8 cellular contexts compared by ENCODE assay signal in the genomic region with DNA sequence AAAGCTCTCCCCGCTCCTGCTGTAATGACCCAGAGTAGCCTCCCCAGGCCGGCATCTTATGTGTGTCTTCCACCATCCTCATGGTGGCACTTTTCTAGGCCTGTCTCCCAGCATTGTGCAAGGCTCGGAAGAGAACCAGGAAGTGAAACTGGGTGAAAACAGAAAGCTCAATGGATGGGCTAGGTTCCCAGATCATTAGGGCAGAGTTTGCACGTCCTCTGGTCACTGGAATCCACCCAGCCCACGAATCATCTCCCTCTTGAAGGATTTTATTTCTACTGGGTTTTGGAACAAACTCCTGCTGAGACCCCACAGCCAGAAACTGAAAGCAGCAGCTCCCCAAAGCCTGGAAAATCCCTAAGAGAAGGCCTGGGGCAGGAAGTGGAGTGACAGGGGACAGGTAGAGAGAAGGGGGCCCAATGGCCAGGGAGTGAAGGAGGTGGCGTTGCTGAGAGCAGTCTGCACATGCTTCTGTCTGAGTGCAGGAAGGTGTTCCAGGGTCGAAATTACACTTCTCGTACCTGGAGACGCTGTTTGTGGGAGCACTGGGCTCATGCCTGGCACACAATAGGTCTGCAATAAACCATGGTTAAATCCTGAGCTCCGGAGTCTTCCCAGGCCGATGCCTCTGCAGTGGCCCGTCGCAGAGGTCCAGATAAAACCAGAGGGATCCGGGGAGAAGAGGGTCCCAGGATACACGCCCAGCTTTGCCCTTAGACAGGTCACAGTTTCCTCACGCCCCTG. TPM values are rescaled to one million over a fixed set of nuclear protein-coding genes. Genes with fewer than 3 reads are reported as not detected.
A peak's percentile ranks its signal among the peaks of the same experiment; 100 is the strongest.
DNase-seq lines count a peak whose midpoint lies in the region; ATAC-seq and TF ChIP-seq lines count a peak whose summit lies in the region.

No MANE protein-coding gene starts in this region.

- no peak overlapping the region for H3K27ac ChIP-seq in DOHH2 (ENCODE audit: low read depth, low read length)
- peak overlapping the region; percentile 33 to 69 (median 56) for H3K27ac ChIP-seq in Peyer's patch

- H3K27me3 ChIP-seq in DOHH2 (ENCODE audit: control insufficient read depth, low read length) (no peaks in the 10 kb centered on the region), Peyer's patch (no peaks in the 10 kb centered on the region)

- TF ChIP-seq CTCF in DOHH2 (IDR thresholded peaks at IDR 0.05; ENCODE audit: low read depth, low read length, poor library complexity, severe bottlenecking): no peak
- TF ChIP-seq CTCF in Peyer's patch (IDR thresholded peaks at IDR 0.05): peak in 1 of 6 experiments; percentile 17

- H3K9me3 ChIP-seq in DOHH2 (ENCODE audit: control insufficient read depth, insufficient read depth, low read length) (no peaks in the 10 kb centered on the region), Peyer's patch (no peaks in the 10 kb centered on the region)

- H3K4me3 ChIP-seq in DOHH2 (ENCODE audit: low read length): no peak overlapping the region
- H3K4me3 ChIP-seq in Peyer's patch: peak overlapping the region in 2 of 4 donors; percentile 0 to 2

- H3K36me3 ChIP-seq in DOHH2 (ENCODE audit: control insufficient read depth, low read length): no peaks in the 10 kb centered on the region
- H3K36me3 ChIP-seq in Peyer's patch: no peaks in the 10 kb centered on the region

- intact Hi-C loops in head of caudate nucleus (cut with DNase I): no loop called here

- no peak for TF ChIP-seq POLR2A in Peyer's patch (IDR thresholded peaks at IDR 0.05)

- no peaks in the 10 kb centered on the region for H3K79me2 ChIP-seq in DOHH2 (ENCODE audit: control insufficient read depth, low read length)

- ATAC-seq in GM18870 (IDR thresholded peaks at IDR 0.05; ENCODE audit: unreplicated experiment) (no peak), GM18909 (IDR thresholded peaks at IDR 0.05; ENCODE audit: poor library complexity, unreplicated experiment) (no peak)

- peak overlapping the region; percentile 48 for H3K4me2 ChIP-seq in DOHH2 (ENCODE audit: low read length)

- H3K9me2 ChIP-seq in DOHH2 (replicated peaks; ENCODE audit: control insufficient read depth, low read length): no peaks in the 10 kb centered on the region

- H4K20me1 ChIP-seq in DOHH2 (ENCODE audit: control insufficient read depth, insufficient read depth, low read depth, low read length): no peaks in the 10 kb centered on the region

- H3K4me1 ChIP-seq in DOHH2 (ENCODE audit: control insufficient read depth, low read length) (peaks cover 37% of the 10 kb centered on the region), Peyer's patch (peaks cover 0 to 17% (median 8%) of the 10 kb centered on the region in 4 donors)

- H3F3A ChIP-seq in DOHH2 (ENCODE audit: control insufficient read depth, insufficient read depth): no peaks in the 10 kb centered on the region

- peak; percentile 33 to 70 (median 50) for DNase-seq in Peyer's patch
- DNase-seq in head of caudate nucleus: peak in 24 of 42 donors; percentile 11 to 62 (median 29)
- peak; percentile 70 for DNase-seq in renal cortical epithelial cell (ENCODE audit: low read depth)
- no peak for DNase-seq in RKO (ENCODE audit: low spot score)
- no peak for DNase-seq in NCI-H2171 (lab: John Stamatoyannopoulos, UW)

RNA-seq across cellular contexts. Expression of gene ACVRL1, which starts 15.6 kb away (rescaled TPM):
- total RNA-seq in Peyer's patch (100 to 1,000 TPM in 1 of 4 donors, 10 to 100 TPM in 3; 46.4 to 169 (median 56.8) TPM), renal cortical epithelial cell (2.1 and 3.5 TPM in 2 replicates)

RNA-seq across cellular contexts. Expression of gene ACVR1B, which starts 28.6 kb away (rescaled TPM):
- 10 to 100 TPM in 3 of 4 donors, 1 to 10 TPM in 1; 9.1 to 71.6 (median 59.2) TPM for total RNA-seq in Peyer's patch
- 14.8 and 58.1 TPM in 2 replicates for total RNA-seq in renal cortical epithelial cell

RNA-seq across cellular contexts. Expression of gene ANKRD33, which starts 35.0 kb away (rescaled TPM):
- total RNA-seq in Peyer's patch (not detected), renal cortical epithelial cell (not detected in 2 replicates)

Comparison
In these comparisons a context has a peak if more than half of its experiments do, and no peak if none do; other contexts are left out.
1. DNase-seq: peak in Peyer's patch (3 of 3), head of caudate nucleus (24 of 42) and renal cortical epithelial cell (single experiment); none in RKO (single experiment) and NCI-H2171 (single experiment).
2. RNA of gene ACVRL1, which starts 15.6 kb away (total RNA-seq): 46.4 to 169 TPM in Peyer's patch; 2.1 to 3.5 TPM in renal cortical epithelial cell; every median in the first group is over 10 times any median in the second.